ENCODE assay signal across 8 cellular contexts in genomic region chr6:27894839-27895762, GRCh38. TPM values are rescaled to one million over a fixed set of nuclear protein-coding genes. Genes with fewer than 3 reads are reported as not detected.
DNase-seq lines count a peak whose midpoint lies in the region; ATAC-seq and TF ChIP-seq lines count a peak whose summit lies in the region.

No MANE protein-coding gene starts in this region.

- no peak overlapping the region for H3K4me3 Mint-ChIP-seq in CD14-positive monocyte

- 0% methylated on average over 28 of the region's 28 CpGs for WGBS in ectodermal cell, 2 experiments
- under 1% methylated on average over 28 of the region's 28 CpGs for WGBS in liver

- H3K9me2 ChIP-seq in HCT116 (ENCODE audit: insufficient read depth), result no peaks in the 10 kb centered on the region

- RAD21 ChIA-PET in HCT116 (lab: Charles Lee; ENCODE audit: low non-redundant PET in 1 of 2, low total read pairs in 2 of 2, uncharacterized antibody in 2 of 2, unreplicated experiment in 2 of 2), result interaction anchor here (0.6 to 1.2 kb wide), 5 partner anchors 71 to 461 kb away, joined by 3 to 4 read pairs (median 3); a partner anchor contains a TSS

- POLR2A ChIA-PET in HCT116 (lab: Charles Lee), result interaction anchor here (0.6 to 6.3 kb wide), 12 partner anchors 24 to 762 kb away, joined by 3 to 422 read pairs (median 15); partner anchors contain the start of gene ZKSCAN8

- CTCF ChIA-PET in HCT116 (lab: Charles Lee), result interaction anchor here (0.7 to 2.4 kb wide), 20 partner anchors 20 to 768 kb away, joined by 3 to 16 read pairs (median 4); a partner anchor contains a TSS

- BruUV-seq in HCT116 (replicated peaks; lab: Mats Ljungman, UMichigan), result no TSS peak

- H3K9ac ChIP-seq in HCT116 (ENCODE audit: low read length) (peak overlapping the region; percentile 96), liver (ENCODE audit: low read depth in 1 of 2, low read length in 2 of 2) (peak overlapping the region; percentile 31 to 96)

- H3K4me1 Mint-ChIP-seq in CD14-positive monocyte, result peaks cover 28% of the 10 kb centered on the region

- H3K4me1 ChIP-seq in HCT116 (ENCODE audit: control insufficient read depth in 1 of 2, insufficient read depth in 2 of 2, low read length in 2 of 2) (peaks cover 5 to 50% of the 10 kb centered on the region in 2 experiments; a peak in 3 of 4 replicates), ectodermal cell (ENCODE audit: control insufficient read depth, insufficient read depth, low read length) (no peaks in the 10 kb centered on the region), liver (ENCODE audit: control insufficient read depth in 4 of 4, insufficient read depth in 4 of 4, low read length in 3 of 4) (peaks cover 3 to 38% (median 18%) of the 10 kb centered on the region in 4 donors)

- no peaks in the 10 kb centered on the region for H3K36me3 ChIP-seq in HCT116 (ENCODE audit: control insufficient read depth in 1 of 2, insufficient read depth in 2 of 2, low read length in 2 of 2)
- H3K36me3 ChIP-seq in ectodermal cell (ENCODE audit: control insufficient read depth, insufficient read depth, low read length), result no peaks in the 10 kb centered on the region
- H3K36me3 ChIP-seq in liver (ENCODE audit: control insufficient read depth in 4 of 4, insufficient read depth in 3 of 4, low read depth in 1 of 4, low read length in 3 of 4), result no peaks in the 10 kb centered on the region

- no peak overlapping the region for H2AFZ ChIP-seq in HCT116 (ENCODE audit: low read depth, low read length, poor library complexity, severe bottlenecking)

- peak; percentile 57 for DNase-seq in CD14-positive monocyte (ENCODE audit: low spot score)
- peak; percentile 81 for DNase-seq in HCT116 (ENCODE audit: low read depth, low spot score)
- DNase-seq in NCI-H446 treated with DMSO at 0.1 percent for 48 hours (lab: John Stamatoyannopoulos, UW), result peak; percentile 79
- peak; percentile 58 to 59 for DNase-seq in activated CD4-positive, alpha-beta T cell treated with anti-CD3 and anti-CD28 coated beads for 4 hours
- DNase-seq in stimulated activated CD4-positive, alpha-beta T cell treated with anti-CD3 and anti-CD28 coated beads, Interleukin-4, amount 100 ng/mL, for 4 hours, result peak; percentile 27 to 59

- H3K27me3 ChIP-seq in HCT116 (ENCODE audit: insufficient read depth, low read length) (no peaks in the 10 kb centered on the region), ectodermal cell (ENCODE audit: control insufficient read depth, insufficient read depth, low read length, poor library complexity, severe bottlenecking) (no peaks in the 10 kb centered on the region), liver (ENCODE audit: control insufficient read depth in 4 of 4, insufficient read depth in 4 of 4, low read length in 3 of 4) (no peaks in the 10 kb centered on the region)

- no peaks in the 10 kb centered on the region for H3K36me3 Mint-ChIP-seq in CD14-positive monocyte

- TF ChIP-seq POLR2A in HCT116 (IDR thresholded peaks at IDR 0.05; ENCODE audit: borderline replicate concordance, extremely low read depth, insufficient read depth, insufficient read length), result peak; percentile 56

- peak overlapping the region; percentile 74 to 76 for H3K4me3 ChIP-seq in HCT116 (replicated peaks in 1 of 2; ENCODE audit: low read depth in 1 of 2, low read length in 2 of 2)
- peak overlapping the region; percentile 93 for H3K4me3 ChIP-seq in ectodermal cell (ENCODE audit: insufficient read depth, low read depth, low read length)
- peak overlapping the region; percentile 60 to 91 (median 89) for H3K4me3 ChIP-seq in liver (ENCODE audit: low read depth in 1 of 3, low read length in 3 of 3)

- H3K27ac Mint-ChIP-seq in CD14-positive monocyte, result no peak overlapping the region

- intact Hi-C loops in CD14-positive monocyte (cut with micrococcal nuclease) (loop anchor here (5.0 to 10.0 kb wide), 9 partner anchors 58 to 740 kb away; a partner anchor contains a TSS), HCT116 (cut with micrococcal nuclease) (loop anchor here (1.0 to 10.0 kb wide), 9 partner anchors 123 to 1840 kb away; a partner anchor contains a TSS)

- peak; percentile 18; the same call in 1 of the 2 replicates for ATAC-seq in HCT116
- ATAC-seq in HG02840 (IDR thresholded peaks at IDR 0.05; ENCODE audit: low FRiP score, unreplicated experiment), result no peak

- peaks cover 0 to 3% (median 0%) of the 10 kb centered on the region in 3 donors for H3K27me3 Mint-ChIP-seq in CD14-positive monocyte (ENCODE audit: low read depth in 3 of 3)

- peak overlapping the region; percentile 98 for H3K27ac ChIP-seq in HCT116 (ENCODE audit: low read depth, low read length)
- peak overlapping the region; percentile 85 for H3K27ac ChIP-seq in ectodermal cell (ENCODE audit: insufficient read depth, low read depth, low read length, poor library complexity, severe bottlenecking)
- H3K27ac ChIP-seq in liver (ENCODE audit: low read depth in 1 of 2, low read length in 2 of 2), result peak overlapping the region; percentile 77 to 88

- H3K9me3 ChIP-seq in HCT116 (ENCODE audit: control insufficient read depth in 1 of 2, insufficient read depth in 1 of 2, low read depth in 1 of 2, low read length in 2 of 2) (no peaks in the 10 kb centered on the region), ectodermal cell (ENCODE audit: control insufficient read depth, low read length) (no peaks in the 10 kb centered on the region), liver (ENCODE audit: control insufficient read depth in 4 of 4, low read length in 3 of 4) (peaks cover 0 to 8% (median 0%) of the 10 kb centered on the region in 4 donors)

- H3K79me2 ChIP-seq in HCT116 (ENCODE audit: insufficient read depth, low read length), result no peaks in the 10 kb centered on the region

- peak overlapping the region; percentile 86 for H3K4me2 ChIP-seq in HCT116 (ENCODE audit: low read length)

- no peaks in the 10 kb centered on the region for H4K20me1 ChIP-seq in HCT116 (ENCODE audit: insufficient read depth)

- no peak for TF ChIP-seq RAD21 in HCT116 (IDR thresholded peaks at IDR 0.05; ENCODE audit: low read depth)
- TF ChIP-seq RAD21 in liver (IDR thresholded peaks at IDR 0.05), result peak; percentile 97

- H3K9me3 Mint-ChIP-seq in CD14-positive monocyte, result no peaks in the 10 kb centered on the region

- peak; percentile 84 for TF ChIP-seq CTCF in CD14-positive monocyte (IDR thresholded peaks at IDR 0.05)
- TF ChIP-seq CTCF in HCT116 (IDR thresholded peaks at IDR 0.05 in 2 of 3, conservative IDR thresholded peaks at IDR 0.05 in 1 of 3; ENCODE audit: borderline replicate concordance in 1 of 3, insufficient read depth in 1 of 3, low read depth in 2 of 3, low read length in 2 of 3), result peak in 2 of 3 experiments; percentile 80 to 89; a peak in 4 of 6 replicates
- TF ChIP-seq CTCF in liver (IDR thresholded peaks at IDR 0.05; ENCODE audit: low read depth, low read length, missing input control), result peak; percentile 84

TF ChIP-seq in HCT116, 20 proteins besides CTCF, POLR2A, EP300 and RAD21:
- TF ChIP-seq YY1 (IDR thresholded peaks at IDR 0.05; ENCODE audit: extremely low read depth, insufficient replicate concordance, low read depth, low read length) (peak; percentile 17), ELF1 (IDR thresholded peaks at IDR 0.05; ENCODE audit: borderline replicate concordance, low read depth) (no peak), POLR2AphosphoS5 (IDR thresholded peaks at IDR 0.05; ENCODE audit: low read depth, low read length) (peak; percentile 79)

TF ChIP-seq in liver, 16 proteins besides CTCF, POLR2A, EP300 and RAD21 (continues in another document):
- TF ChIP-seq RXRA (IDR thresholded peaks at IDR 0.05), result peak; percentile 12 to 44
- no peak for TF ChIP-seq FOXA2 (IDR thresholded peaks at IDR 0.05)
- TF ChIP-seq EGR1 (IDR thresholded peaks at IDR 0.05; ENCODE audit: low read depth in 2 of 2), result no peak
- TF ChIP-seq HNF4G (IDR thresholded peaks at IDR 0.05), result no peak
- TF ChIP-seq HNF4A (conservative IDR thresholded peaks at IDR 0.05), result no peak
- TF ChIP-seq FOXA1 (IDR thresholded peaks at IDR 0.05), result no peak
- peak; percentile 58 for TF ChIP-seq YY1 (IDR thresholded peaks at IDR 0.05)
- TF ChIP-seq, protein P1, sequence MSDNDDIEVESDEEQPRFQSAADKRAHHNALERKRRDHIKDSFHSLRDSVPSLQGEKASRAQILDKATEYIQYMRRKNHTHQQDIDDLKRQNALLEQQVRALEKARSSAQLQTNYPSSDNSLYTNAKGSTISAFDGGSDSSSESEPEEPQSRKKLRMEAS (IDR thresholded peaks at IDR 0.05), result no peak
- TF ChIP-seq SP1 (IDR thresholded peaks at IDR 0.05), result peak; percentile 9
- TF ChIP-seq TAF1 (conservative IDR thresholded peaks at IDR 0.05), result no peak
- TF ChIP-seq JUND (IDR thresholded peaks at IDR 0.05), result peak; percentile 6 to 19
- TF ChIP-seq, protein P2, sequence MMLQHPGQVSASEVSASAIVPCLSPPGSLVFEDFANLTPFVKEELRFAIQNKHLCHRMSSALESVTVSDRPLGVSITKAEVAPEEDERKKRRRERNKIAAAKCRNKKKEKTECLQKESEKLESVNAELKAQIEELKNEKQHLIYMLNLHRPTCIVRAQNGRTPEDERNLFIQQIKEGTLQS (IDR thresholded peaks at IDR 0.05), result no peak

RNA-seq across cellular contexts. Expression of gene OR2B2, which starts 17.1 kb away (rescaled TPM):
- polyA plus RNA-seq in CD14-positive monocyte (not detected), liver (not detected)
- total RNA-seq in HCT116 (2021; ENCODE audit: unreplicated experiment) (not detected), liver (not detected)
- polyA plus RNA-seq in HCT116 (2012), result not detected in 2 replicates
- polyA plus RNA-seq in ectodermal cell (2013, experiment 1 of 4), result not detected
- polyA plus RNA-seq in ectodermal cell (2013, experiment 2 of 4), result not detected
- polyA plus RNA-seq in ectodermal cell (2013, experiment 3 of 4), result not detected
- not detected for polyA plus RNA-seq in ectodermal cell (2013, experiment 4 of 4)
